Comparison of ENCODE assay signal across 8 cellular contexts in the genomic region with DNA sequence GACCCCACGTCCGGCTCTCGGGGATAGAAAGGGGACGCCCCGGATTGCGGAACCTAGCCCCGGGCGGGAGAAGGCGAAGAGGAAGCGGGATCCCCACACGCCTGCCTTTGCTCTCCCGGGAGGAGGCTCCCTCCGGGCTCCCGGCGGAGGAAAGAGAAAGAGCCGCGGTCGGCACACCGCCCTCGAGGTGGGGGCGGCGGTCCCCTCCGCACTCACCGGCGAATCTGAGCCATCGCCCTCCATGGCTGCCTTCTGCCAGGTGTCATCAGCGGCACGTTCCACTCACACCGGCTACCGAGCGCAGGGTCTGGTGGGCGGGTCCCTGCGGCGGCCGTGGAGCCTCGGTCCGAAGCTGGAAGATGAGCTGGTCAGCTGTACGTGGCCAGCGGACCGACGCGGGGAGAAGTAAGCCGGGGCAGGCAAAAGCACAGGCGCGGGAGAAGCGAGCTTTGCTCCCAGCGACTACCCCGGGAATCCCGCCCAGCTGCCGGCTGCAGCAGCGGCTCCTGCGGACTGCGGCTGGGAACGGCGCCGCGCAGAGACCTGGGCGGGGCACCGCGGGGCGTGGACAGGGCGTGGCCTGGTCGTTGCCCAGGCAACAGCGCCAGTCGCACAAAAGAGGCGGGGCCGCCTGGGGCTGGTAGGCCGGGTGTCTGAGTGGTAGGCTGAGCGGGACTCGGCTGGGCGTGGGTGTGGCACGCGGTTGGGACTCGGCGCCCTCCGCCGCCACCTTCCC. TPM values are rescaled to one million over a fixed set of nuclear protein-coding genes. Genes with fewer than 3 reads are reported as not detected.
DNase-seq lines count a peak whose midpoint lies in the region; ATAC-seq, FAIRE-seq and TF ChIP-seq lines count a peak whose summit lies in the region.

A gene with protein sequence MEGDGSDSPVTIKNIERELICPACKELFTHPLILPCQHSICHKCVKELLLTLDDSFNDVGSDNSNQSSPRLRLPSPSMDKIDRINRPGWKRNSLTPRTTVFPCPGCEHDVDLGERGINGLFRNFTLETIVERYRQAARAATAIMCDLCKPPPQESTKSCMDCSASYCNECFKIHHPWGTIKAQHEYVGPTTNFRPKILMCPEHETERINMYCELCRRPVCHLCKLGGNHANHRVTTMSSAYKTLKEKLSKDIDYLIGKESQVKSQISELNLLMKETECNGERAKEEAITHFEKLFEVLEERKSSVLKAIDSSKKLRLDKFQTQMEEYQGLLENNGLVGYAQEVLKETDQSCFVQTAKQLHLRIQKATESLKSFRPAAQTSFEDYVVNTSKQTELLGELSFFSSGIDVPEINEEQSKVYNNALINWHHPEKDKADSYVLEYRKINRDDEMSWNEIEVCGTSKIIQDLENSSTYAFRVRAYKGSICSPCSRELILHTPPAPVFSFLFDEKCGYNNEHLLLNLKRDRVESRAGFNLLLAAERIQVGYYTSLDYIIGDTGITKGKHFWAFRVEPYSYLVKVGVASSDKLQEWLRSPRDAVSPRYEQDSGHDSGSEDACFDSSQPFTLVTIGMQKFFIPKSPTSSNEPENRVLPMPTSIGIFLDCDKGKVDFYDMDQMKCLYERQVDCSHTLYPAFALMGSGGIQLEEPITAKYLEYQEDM (minus strand): TSS at position 517 of the 736 bp plus-strand sequence. CDS start 274 bp downstream, at position 243.

- intact Hi-C loops in Right ventricle myocardium inferior (cut with DNase I) (no loop called here), pancreas (cut with DNase I) (no loop called here), thyroid gland (cut with DNase I) (no loop called here)

- H3K4me1 Mint-ChIP-seq in activated naive CD8-positive, alpha-beta T cell (ENCODE audit: low read depth): peaks cover 11% of the 10 kb centered on the region

- peak; percentile 9 for TF ChIP-seq CTCF in GM12864 (IDR thresholded peaks at IDR 0.05; ENCODE audit: low read depth, low read length, missing control alignments)
- TF ChIP-seq CTCF in pancreas (IDR thresholded peaks at IDR 0.05): no peak
- TF ChIP-seq CTCF in thyroid gland (IDR thresholded peaks at IDR 0.05): peak in 1 of 6 experiments; percentile 30

- WGBS in pancreas, 2 donors: 0 to 1% methylated on average over 67 to 77 of the region's 77 CpGs
- WGBS in thyroid gland, 2 donors: 2% methylated on average over 18 to 22 of the region's 77 CpGs

- H3K36me3 Mint-ChIP-seq in activated naive CD8-positive, alpha-beta T cell: peaks cover 4% of the 10 kb centered on the region

- no peaks in the 10 kb centered on the region for H3K9me3 Mint-ChIP-seq in activated naive CD8-positive, alpha-beta T cell (ENCODE audit: low read depth)

- peaks cover 0 to 6% (median 0%) of the 10 kb centered on the region in 4 donors for H3K27me3 ChIP-seq in pancreas
- no peaks in the 10 kb centered on the region for H3K27me3 ChIP-seq in thyroid gland

- peak within 1 kb of the TSS; percentile 83 for H3K4me3 Mint-ChIP-seq in activated naive CD8-positive, alpha-beta T cell

- peak in 1 of 2 donors; percentile 86 for TF ChIP-seq POLR2A in thyroid gland (IDR thresholded peaks at IDR 0.05)

- H3K27ac ChIP-seq in pancreas (peak within 1 kb of the TSS; percentile 58 to 72 (median 66)), thyroid gland (no peak within 1 kb of the TSS)

- no peak for FAIRE-seq in pancreas (lab: Jason Lieb, UNC)

- peak; percentile 98 for ATAC-seq in HG02588 (IDR thresholded peaks at IDR 0.05; ENCODE audit: unreplicated experiment)
- ATAC-seq in SK-N-SH treated with all-trans-retinoic acid at 6 μM for 48 hours: peak; percentile 94
- peak; percentile 100 for ATAC-seq in Right ventricle myocardium inferior
- ATAC-seq in pancreas: peak; percentile 94 to 99 (median 98)

- peaks cover 47% of the 10 kb centered on the region for H3K27me3 Mint-ChIP-seq in activated naive CD8-positive, alpha-beta T cell

- no peaks in the 10 kb centered on the region for H3K4me1 ChIP-seq in pancreas
- peaks cover 8 to 12% of the 10 kb centered on the region in 2 donors for H3K4me1 ChIP-seq in thyroid gland

- H3K27ac Mint-ChIP-seq in activated naive CD8-positive, alpha-beta T cell: no peak within 1 kb of the TSS

- DNase-seq in GM12864 (ENCODE audit: low read depth) (peak; percentile 63), NCI-H1048 (lab: John Stamatoyannopoulos, UW) (peak; percentile 94), Right ventricle myocardium inferior (ENCODE audit: missing footprints) (peak; percentile 95), pancreas (peak; percentile 93 to 99 (median 98)), thyroid gland (peak; percentile 94 to 95)

- H3K4me3 ChIP-seq in GM12864 (ENCODE audit: low read depth, low read length) (peak within 1 kb of the TSS; percentile 84), pancreas (peak within 1 kb of the TSS; percentile 79 to 97 (median 85)), thyroid gland (replicated peaks in 1 of 3) (peak within 1 kb of the TSS; percentile 58 to 83 (median 70))

- H3K36me3 ChIP-seq in pancreas (no peaks in the 10 kb centered on the region), thyroid gland (no peaks in the 10 kb centered on the region)

- no peaks in the 10 kb centered on the region for H3K9me3 ChIP-seq in pancreas
- no peaks in the 10 kb centered on the region for H3K9me3 ChIP-seq in thyroid gland

TF ChIP-seq in SK-N-SH treated with all-trans-retinoic acid at 6 μM for 48 hours, 23 proteins besides CTCF, POLR2A, EP300 and RAD21:
- TF ChIP-seq ZC3H10 (CRISPR knock-in tag; IDR thresholded peaks at IDR 0.05): no peak
- TF ChIP-seq GLIS3 (CRISPR knock-in tag; IDR thresholded peaks at IDR 0.05): peak; percentile 55; the same call in 1 of the 2 replicates
- TF ChIP-seq ZFP3 (CRISPR knock-in tag; IDR thresholded peaks at IDR 0.05): no peak

RNA-seq across cellular contexts. Expression of the gene that starts here (rescaled TPM):
- total RNA-seq in Right ventricle myocardium inferior (0.19 TPM), pancreas (1 to 10 TPM in 4 of 6 donors, under 1 TPM in 2; 0.83 to 2.1 (median 1.2) TPM), thyroid gland (1 to 10 TPM in 3 of 4 donors, under 1 TPM in 1; 0.22 to 3.4 (median 2.1) TPM)
- polyA plus RNA-seq in pancreas: under 1 TPM; 0.52 to 0.61 TPM

Comparison
In these comparisons a context has a peak if more than half of its experiments do, and no peak if none do; other contexts are left out.
1. Peak in DNase-seq and ATAC-seq in Right ventricle myocardium inferior; RNA of the gene not detected or under 1 TPM.
2. H3K27ac ChIP-seq: peak in pancreas (4 of 4); none in thyroid gland (0 of 3).
3. Peak in every context shown above with its lines, with median percentiles within 50 percentile points of each other: DNase-seq, H3K4me3 ChIP-seq and ATAC-seq.